Comparison of ENCODE assay signal across 19 cellular contexts in the genomic region with DNA sequence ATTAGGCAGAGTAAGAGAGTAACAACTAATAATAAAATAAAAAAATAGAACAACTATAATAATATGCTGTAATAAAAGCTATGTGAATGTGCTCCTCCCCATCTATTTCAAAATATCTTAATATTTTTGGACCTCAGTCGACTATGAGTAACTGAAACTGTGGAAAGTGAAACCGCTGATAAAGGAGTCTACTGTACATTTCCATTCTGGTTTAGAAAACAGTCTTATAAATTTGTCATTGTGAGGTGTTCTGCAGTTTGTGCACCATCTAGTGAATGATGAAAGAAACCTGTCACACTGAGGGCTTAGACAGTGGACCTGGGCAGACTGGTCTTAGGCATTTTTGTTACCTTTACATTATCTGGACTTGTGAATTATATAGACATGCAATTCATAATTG. TPM values are rescaled to one million over a fixed set of nuclear protein-coding genes. Genes with fewer than 3 reads are reported as not detected.
"Had no signal": no experiment of that assay in that cellular context is flagged by ENCODE, and none has a peak within 500 bp of the region (broad histone marks: within the 10 kb centered on the region; RNA-seq: fewer than 3 reads in every experiment).

No MANE protein-coding gene starts in this region.

- H3K9me3 Mint-ChIP-seq: activated CD4-positive, alpha-beta T cell treated with anti-CD3 and anti-CD28 coated beads, Interleukin-2, amount 10 ng/mL, durations not matched to agents 24 days and 14 days; activated T-cell treated with anti-CD3 and anti-CD28 coated beads, Interleukin-2, amount 50 U/mL, for 72 hours; endodermal cell; stimulated activated memory B cell treated with anti-CD40 and anti-IgM and Interleukin-4, amounts not matched to agents 10 μg/mL and 1 μg/mL and 100 μg/mL, for 72 hours had no signal

- H3K4me1 Mint-ChIP-seq: activated CD4-positive, alpha-beta T cell treated with anti-CD3 and anti-CD28 coated beads, Interleukin-2, amount 10 ng/mL, durations not matched to agents 24 days and 14 days; stimulated activated memory B cell treated with anti-CD40 and anti-IgM and Interleukin-4, amounts not matched to agents 10 μg/mL and 1 μg/mL and 100 μg/mL, for 72 hours had no signal

- H3K4me1 ChIP-seq: foreskin keratinocyte, parathyroid adenoma, uterus had no signal

- H2AFZ ChIP-seq: parathyroid adenoma had no signal

- H3K27ac ChIP-seq: foreskin keratinocyte, parathyroid adenoma, sigmoid colon, thyroid gland, uterus had no signal

- DNase-seq: activated CD4-positive, alpha-beta T cell treated with anti-CD3 and anti-CD28 coated beads, Interleukin-2, amount 10 ng/mL, durations not matched to agents 24 days and 14 days; activated CD4-positive, CD25-positive, alpha-beta regulatory T cell; activated CD8-positive, alpha-beta memory T cell treated with anti-CD3 and anti-CD28 coated beads, Interleukin-2, amount 50 U/mL, for 48 hours; activated gamma-delta T cell treated with Interleukin-2 at 50 U/mL for 16 hours; activated T-cell treated with anti-CD3 and anti-CD28 coated beads, Interleukin-2, amount 50 U/mL, for 72 hours; endodermal cell; erythroblast; head of caudate nucleus; sigmoid colon; stimulated activated CD4-positive, alpha-beta T cell treated with anti-CD3 and anti-CD28 coated beads, Interleukin-2, amount 100 ng/mL, for 48 hours; SW 1271; thyroid gland; uterus had no signal

- H3K4me3 ChIP-seq: lung, sigmoid colon, thyroid gland, uterus had no signal

- H3K9ac ChIP-seq: parathyroid adenoma had no signal

- ATAC-seq: activated T-cell treated with anti-CD3 and anti-CD28 coated beads, Interleukin-2, amount 50 U/mL, for 72 hours; foreskin keratinocyte; stimulated activated memory B cell treated with anti-CD40 and anti-IgM and Interleukin-4, amounts not matched to agents 10 μg/mL and 1 μg/mL and 100 μg/mL, for 72 hours had no signal

- H3K27ac Mint-ChIP-seq: activated CD4-positive, alpha-beta T cell treated with anti-CD3 and anti-CD28 coated beads, Interleukin-2, amount 10 ng/mL, durations not matched to agents 24 days and 14 days; activated naive CD8-positive, alpha-beta T cell; activated T-cell treated with anti-CD3 and anti-CD28 coated beads, Interleukin-2, amount 50 U/mL, for 72 hours; endodermal cell; stimulated activated memory B cell treated with anti-CD40 and anti-IgM and Interleukin-4, amounts not matched to agents 10 μg/mL and 1 μg/mL and 100 μg/mL, for 72 hours had no signal

- H3K36me3 ChIP-seq: sigmoid colon, thyroid gland, uterus had no signal

- H3K9me3 ChIP-seq: sigmoid colon, thyroid gland, uterus had no signal

- H3K36me3 Mint-ChIP-seq: activated naive CD8-positive, alpha-beta T cell; stimulated activated memory B cell treated with anti-CD40 and anti-IgM and Interleukin-4, amounts not matched to agents 10 μg/mL and 1 μg/mL and 100 μg/mL, for 72 hours had no signal

- H3K27me3 ChIP-seq: sigmoid colon, thyroid gland, uterus had no signal

- H3K79me2 ChIP-seq: parathyroid adenoma had no signal

- H3K4me3 Mint-ChIP-seq: activated CD4-positive, alpha-beta T cell treated with anti-CD3 and anti-CD28 coated beads, Interleukin-2, amount 10 ng/mL, durations not matched to agents 24 days and 14 days; activated naive CD8-positive, alpha-beta T cell; activated T-cell treated with anti-CD3 and anti-CD28 coated beads, Interleukin-2, amount 50 U/mL, for 72 hours; endodermal cell; stimulated activated memory B cell treated with anti-CD40 and anti-IgM and Interleukin-4, amounts not matched to agents 10 μg/mL and 1 μg/mL and 100 μg/mL, for 72 hours had no signal

RNA-seq across cellular contexts. Expression of a gene that starts 42.0 kb away (rescaled TPM):
- total RNA-seq: activated CD4-positive, alpha-beta T cell treated with anti-CD3 and anti-CD28 coated beads, Interleukin-2, amount 10 ng/mL, durations not matched to agents 24 days and 14 days; T-helper 2 cell treated with Interferon-gamma antibody and Interleukin-4, amounts not matched to agents 100 ng/mL and 5 ng/mL, for 36 hours had no signal
